ENCODE assay signal across 10 cellular contexts in the genomic region with DNA sequence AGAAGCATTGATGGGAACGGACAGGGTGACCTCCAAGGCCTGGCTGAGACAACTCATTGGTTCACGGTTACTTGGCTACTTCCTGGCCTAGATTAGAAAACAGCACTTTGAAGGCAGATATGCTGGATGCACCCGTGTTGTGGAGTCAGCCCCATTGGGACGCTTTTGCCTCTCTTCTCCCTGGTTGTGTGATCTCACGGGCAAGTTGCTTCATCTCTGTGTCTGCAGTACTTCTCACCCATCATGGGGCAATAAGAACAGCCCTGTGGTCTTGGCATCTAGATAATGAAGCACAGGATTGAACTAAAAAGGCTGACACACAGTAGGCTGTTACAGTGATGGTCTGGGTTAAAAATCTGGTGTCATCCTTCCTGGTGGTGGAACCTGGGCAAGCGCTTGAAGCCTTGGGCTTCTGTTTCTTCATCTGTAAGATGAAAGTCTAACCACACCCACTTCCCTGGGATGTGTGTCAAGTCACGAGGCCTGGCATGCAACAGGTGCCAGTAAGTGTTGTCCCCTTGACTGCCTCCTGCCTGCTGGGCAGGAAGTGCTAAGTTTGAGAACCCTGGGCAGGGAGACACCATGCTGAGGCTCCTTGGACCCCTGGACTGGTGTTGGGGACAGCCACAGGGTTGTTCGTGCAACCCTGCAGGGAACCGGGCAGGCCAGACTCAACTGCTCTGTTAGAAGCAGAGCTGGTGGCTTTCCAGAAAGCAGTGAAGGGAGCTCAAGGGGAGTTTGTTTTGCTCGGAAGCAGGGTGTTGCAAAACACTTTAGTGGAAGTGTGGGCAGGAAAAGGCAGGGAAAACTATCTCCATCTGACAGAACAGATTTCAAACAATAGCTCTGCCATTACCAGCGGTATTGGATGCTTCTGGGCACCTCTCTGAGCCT. TPM values are rescaled to one million over a fixed set of nuclear protein-coding genes. Genes with fewer than 3 reads are reported as not detected.
DNase-seq lines count a peak whose midpoint lies in the region; ATAC-seq, FAIRE-seq and TF ChIP-seq lines count a peak whose summit lies in the region.
"Had no signal": no experiment of that assay in that cellular context is flagged by ENCODE, and none has a peak within 500 bp of the region (broad histone marks: within the 10 kb centered on the region; RNA-seq: fewer than 3 reads in every experiment).

No MANE protein-coding gene starts in this region.

- H3K27me3 ChIP-seq in HL-60 (ENCODE audit: insufficient read depth, poor library complexity, severe bottlenecking) (no peaks in the 10 kb centered on the region), HepG2 (ENCODE audit: control insufficient read depth in 1 of 2, insufficient read depth in 2 of 2, low read length in 2 of 2) (peaks cover 2 to 52% of the 10 kb centered on the region in 2 experiments; a peak in 3 of 5 replicates)

- DNase-seq in A172 (ENCODE audit: low spot score), result peak; percentile 58
- DNase-seq in HL-60 (ENCODE audit: low read depth in 1 of 2, low spot score in 1 of 2), result peak; percentile 16 to 85
- peak; percentile 28 for DNase-seq in activated CD8-positive, alpha-beta memory T cell treated with anti-CD3 and anti-CD28 coated beads, Interleukin-2, amount 50 U/mL, for 4 hours
- DNase-seq in HepG2 (ENCODE audit: low spot score), result no peak
- DNase-seq in HPDE6-E6E7 (ENCODE audit: extremely low spot score), result no peak
- DNase-seq: activated gamma-delta T cell had no signal

- H3K79me2 ChIP-seq in HepG2 (ENCODE audit: insufficient read depth, low read length), result no peaks in the 10 kb centered on the region

- ATAC-seq in HepG2 (no peak), HG02884 (IDR thresholded peaks at IDR 0.05; ENCODE audit: unreplicated experiment) (no peak), GM18873 (IDR thresholded peaks at IDR 0.05; ENCODE audit: low FRiP score, unreplicated experiment) (no peak), HG02870 (IDR thresholded peaks at IDR 0.05; ENCODE audit: unreplicated experiment) (no peak)
- ATAC-seq: Panc1 had no signal

- WGBS in HepG2 (ENCODE audit: low lambda C conversion rate), result 20% methylated on average over 10 of the region's 11 CpGs

- H3K4me3 ChIP-seq in HL-60 (replicated peaks; ENCODE audit: insufficient read depth, low read length) (no peak overlapping the region), HepG2 (replicated peaks in 1 of 3; ENCODE audit: insufficient read depth in 1 of 3, low read depth in 2 of 3, low read length in 3 of 3) (no peak overlapping the region)

- no peaks in the 10 kb centered on the region for H3K9me3 ChIP-seq in HepG2 (ENCODE audit: low read length)

- peak overlapping the region; percentile 61 for H3K27ac ChIP-seq in HL-60 (replicated peaks)
- no peak overlapping the region for H3K27ac ChIP-seq in HepG2 (ENCODE audit: extremely low read length, insufficient read depth, low read length)

- CTCF ChIA-PET in HepG2 (lab: Yijun Ruan, JAX; ENCODE audit: low intra/inter-chr PET ratio, low total read pairs), result no interaction called here

- no peak for TF ChIP-seq RAD21 in HepG2 (CRISPR knock-in tag; IDR thresholded peaks at IDR 0.05)

- TF ChIP-seq CTCF in HL-60 (IDR thresholded peaks at IDR 0.05; ENCODE audit: insufficient read depth, low read length) (no peak), HepG2 (CRISPR knock-in tag; IDR thresholded peaks at IDR 0.05) (no peak)

- H3K36me3 ChIP-seq in HepG2 (replicated peaks in 1 of 2; ENCODE audit: control insufficient read depth in 1 of 2, insufficient read depth in 2 of 2, low read length in 2 of 2), result no peaks in the 10 kb centered on the region

- no peak for TF ChIP-seq EP300 in HepG2 (IDR thresholded peaks at IDR 0.05; ENCODE audit: low read depth in 2 of 2, low read length in 2 of 2)
- TF ChIP-seq EP300 in HepG2 (CRISPR knock-in tag; IDR thresholded peaks at IDR 0.05; ENCODE audit: borderline replicate concordance), result no peak

- H2AFZ ChIP-seq in HepG2 (ENCODE audit: low read length), result no peak overlapping the region

- FAIRE-seq in HepG2 (lab: Jason Lieb, UNC), result no peak

- no peak for TF ChIP-seq POLR2A in HepG2 (IDR thresholded peaks at IDR 0.05; ENCODE audit: insufficient read depth in 1 of 2, low read depth in 2 of 2, low read length in 2 of 2)

- no peak overlapping the region for H3K4me2 ChIP-seq in HepG2 (ENCODE audit: low read depth, low read length)

- BruUV-seq in HepG2 (replicated peaks; lab: Mats Ljungman, UMichigan), result no TSS peak

- no peak overlapping the region for H3K9ac ChIP-seq in HepG2 (ENCODE audit: insufficient read depth, low read depth, low read length)

- H3K4me1 ChIP-seq in HepG2 (ENCODE audit: insufficient read depth, low read length), result peaks cover 55% of the 10 kb centered on the region

- H4K20me1 ChIP-seq in HepG2 (ENCODE audit: insufficient read depth, low read length), result no peaks in the 10 kb centered on the region

- POLR2A ChIA-PET in HepG2 (lab: Yijun Ruan, JAX), result no interaction called here

- intact Hi-C loops in HepG2 (cut with micrococcal nuclease; ENCODE audit: unreplicated experiment), result no loop called here

- in situ Hi-C loops in HepG2 (cut with HindIII; ENCODE audit: extremely low pct_ligation_motif_present, low pct_unique_long_range_greater_than_20kb), result no loop called here

TF ChIP-seq in HepG2, 621 proteins besides CTCF, POLR2A, EP300 and RAD21:
- peak; percentile 27; the same call in 1 of the 2 replicates for TF ChIP-seq CEBPB (IDR thresholded peaks at IDR 0.05; ENCODE audit: borderline replicate concordance, low read depth, low read length)
- TF ChIP-seq, protein P1, sequence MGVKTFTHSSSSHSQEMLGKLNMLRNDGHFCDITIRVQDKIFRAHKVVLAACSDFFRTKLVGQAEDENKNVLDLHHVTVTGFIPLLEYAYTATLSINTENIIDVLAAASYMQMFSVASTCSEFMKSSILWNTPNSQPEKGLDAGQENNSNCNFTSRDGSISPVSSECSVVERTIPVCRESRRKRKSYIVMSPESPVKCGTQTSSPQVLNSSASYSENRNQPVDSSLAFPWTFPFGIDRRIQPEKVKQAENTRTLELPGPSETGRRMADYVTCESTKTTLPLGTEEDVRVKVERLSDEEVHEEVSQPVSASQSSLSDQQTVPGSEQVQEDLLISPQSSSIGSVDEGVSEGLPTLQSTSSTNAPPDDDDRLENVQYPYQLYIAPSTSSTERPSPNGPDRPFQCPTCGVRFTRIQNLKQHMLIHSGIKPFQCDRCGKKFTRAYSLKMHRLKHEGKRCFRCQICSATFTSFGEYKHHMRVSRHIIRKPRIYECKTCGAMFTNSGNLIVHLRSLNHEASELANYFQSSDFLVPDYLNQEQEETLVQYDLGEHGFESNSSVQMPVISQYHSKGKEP (CRISPR knock-in tag; IDR thresholded peaks at IDR 0.05), result no peak

RNA-seq across cellular contexts. Expression of a gene that starts 6.0 kb away (rescaled TPM):
- total RNA-seq in A172 (2014; rRNA removed; shearing (Covaris generic)), result 12.1 and 16.8 TPM in 2 replicates
- 20.5 and 39.8 TPM in 2 replicates for total RNA-seq in HepG2 (2016; rRNA removed; fragmentation: Illumina TruSeq; extraction: Trizol)
- total RNA-seq in HepG2 (2016; cell fraction: cytosol; rRNA removed; fragmentation: Illumina TruSeq; extraction: Trizol; ENCODE audit: low read depth), result 7.7 and 8.7 TPM in 2 replicates
- 18.3 and 35.2 TPM in 2 replicates for total RNA-seq in HepG2 (2016; cell fraction: insoluble cytoplasmic fraction; rRNA removed; fragmentation: Illumina TruSeq; extraction: Trizol)
- total RNA-seq in HepG2 (2016; cell fraction: membrane; rRNA removed; fragmentation: Illumina TruSeq; extraction: Trizol), result 33.7 and 35.8 TPM in 2 replicates
- 32.1 and 34.9 TPM in 2 replicates for total RNA-seq in HepG2 (2016; cell fraction: nucleus; rRNA removed; fragmentation: Illumina TruSeq; extraction: Trizol)
- 27.4 and 31.9 TPM in 2 replicates for polyA plus RNA-seq in HepG2 (2011; rRNA removed)
- 31.3 and 32.8 TPM in 2 replicates for polyA plus RNA-seq in HepG2 (2011; cell fraction: cytosol; rRNA removed)
- polyA plus RNA-seq in HepG2 (2011; cell fraction: nucleus; rRNA removed), result 53.3 and 53.4 TPM in 2 replicates
- polyA plus RNA-seq in HepG2 (2012), result 39.9 and 42.2 TPM in 2 replicates
- polyA plus RNA-seq in HepG2 (2016; cell fraction: cytosol; fragmentation: Illumina TruSeq; extraction: Trizol; ENCODE audit: low read depth), result 14.1 and 15.9 TPM in 2 replicates
- 67.2 and 88.4 TPM in 2 replicates for polyA plus RNA-seq in HepG2 (2016; cell fraction: insoluble cytoplasmic fraction; fragmentation: Illumina TruSeq; extraction: Trizol; ENCODE audit: low read depth)
- polyA plus RNA-seq in HepG2 (2016; cell fraction: membrane; fragmentation: Illumina TruSeq; extraction: Trizol; ENCODE audit: low read depth), result 51.1 and 52.5 TPM in 2 replicates
- polyA plus RNA-seq in HepG2 (2016; cell fraction: nucleus; fragmentation: Illumina TruSeq; extraction: Trizol; ENCODE audit: insufficient read depth, low read depth), result 86.9 and 97.6 TPM in 2 replicates
- 26.9 and 40.6 TPM in 2 replicates for polyA minus RNA-seq in HepG2 (2011; rRNA and poly(A)+ RNA removed; ENCODE audit: low replicate concordance)
- 19.3 and 21.4 TPM in 2 replicates for polyA minus RNA-seq in HepG2 (2011; cell fraction: cytosol; rRNA and poly(A)+ RNA removed)
- 16.0 and 18.3 TPM in 2 replicates for polyA minus RNA-seq in HepG2 (2011; cell fraction: nucleus; rRNA and poly(A)+ RNA removed)

RNA-seq across cellular contexts. Expression of a gene that starts 25.3 kb away (rescaled TPM):
- 1.9 and 2.9 TPM in 2 replicates for total RNA-seq in A172 (2014; rRNA removed; shearing (Covaris generic))
- 0.31 and 0.45 TPM in 2 replicates for total RNA-seq in HepG2 (2016; rRNA removed; fragmentation: Illumina TruSeq; extraction: Trizol)
- 0.18 and 0.30 TPM in 2 replicates for total RNA-seq in HepG2 (2016; cell fraction: cytosol; rRNA removed; fragmentation: Illumina TruSeq; extraction: Trizol; ENCODE audit: low read depth)
- 0.28 and 0.43 TPM in 2 replicates for total RNA-seq in HepG2 (2016; cell fraction: insoluble cytoplasmic fraction; rRNA removed; fragmentation: Illumina TruSeq; extraction: Trizol)
- 0.38 and 0.43 TPM in 2 replicates for total RNA-seq in HepG2 (2016; cell fraction: membrane; rRNA removed; fragmentation: Illumina TruSeq; extraction: Trizol)
- 0.34 and 0.44 TPM in 2 replicates for total RNA-seq in HepG2 (2016; cell fraction: nucleus; rRNA removed; fragmentation: Illumina TruSeq; extraction: Trizol)
- 2.3 and 2.9 TPM in 2 replicates for polyA plus RNA-seq in HepG2 (2011; rRNA removed)
- polyA plus RNA-seq in HepG2 (2011; cell fraction: cytosol; rRNA removed), result 2.2 and 2.3 TPM in 2 replicates
- polyA plus RNA-seq in HepG2 (2011; cell fraction: nucleus; rRNA removed), result 2.5 and 3.4 TPM in 2 replicates
- 2.2 and 3.4 TPM in 2 replicates for polyA plus RNA-seq in HepG2 (2012)
- polyA plus RNA-seq in HepG2 (2016; cell fraction: cytosol; fragmentation: Illumina TruSeq; extraction: Trizol; ENCODE audit: low read depth), result 0.19 and 0.27 TPM in 2 replicates
- 0.74 and 0.80 TPM in 2 replicates for polyA plus RNA-seq in HepG2 (2016; cell fraction: insoluble cytoplasmic fraction; fragmentation: Illumina TruSeq; extraction: Trizol; ENCODE audit: low read depth)
- polyA plus RNA-seq in HepG2 (2016; cell fraction: membrane; fragmentation: Illumina TruSeq; extraction: Trizol; ENCODE audit: low read depth), result 0.39 and 0.44 TPM in 2 replicates
- polyA plus RNA-seq in HepG2 (2016; cell fraction: nucleus; fragmentation: Illumina TruSeq; extraction: Trizol; ENCODE audit: insufficient read depth, low read depth), result 1.1 TPM in 2 replicates
- 2.3 and 4.5 TPM in 2 replicates for polyA minus RNA-seq in HepG2 (2011; rRNA and poly(A)+ RNA removed; ENCODE audit: low replicate concordance)
- 1.8 and 2.8 TPM in 2 replicates for polyA minus RNA-seq in HepG2 (2011; cell fraction: cytosol; rRNA and poly(A)+ RNA removed)
- 1.5 and 2.9 TPM in 2 replicates for polyA minus RNA-seq in HepG2 (2011; cell fraction: nucleus; rRNA and poly(A)+ RNA removed)

Comparison
In these comparisons a context has a peak if more than half of its experiments do, and no peak if none do; other contexts are left out.
1. DNase-seq: peak in A172 (single experiment), HL-60 (2 of 2) and activated CD8-positive, alpha-beta memory T cell treated with anti-CD3 and anti-CD28 coated beads, Interleukin-2, amount 50 U/mL, for 4 hours (single experiment); none in HepG2 (single experiment) and HPDE6-E6E7 (single experiment).